Comparison of ENCODE assay signal across 7 cellular contexts in the genomic region with DNA sequence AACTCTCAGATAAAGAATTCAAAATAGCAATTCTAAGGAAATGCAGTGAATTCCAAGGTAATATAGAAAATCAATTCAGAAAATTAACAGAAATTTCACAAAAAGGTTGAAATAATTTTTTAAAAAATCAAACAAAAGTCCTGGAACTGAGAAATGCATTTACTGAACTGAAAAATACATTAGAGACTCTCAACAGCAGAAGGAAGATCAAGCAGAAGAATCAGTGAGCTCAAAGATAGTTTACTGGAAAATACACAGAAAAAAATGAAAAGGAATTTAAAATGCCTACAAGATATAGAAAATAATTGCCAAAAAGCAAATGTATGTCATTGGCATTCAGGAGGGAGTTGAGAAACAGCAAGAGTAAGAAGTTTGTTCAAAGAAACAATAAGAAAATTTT.
"Had no signal": no experiment of that assay in that cellular context is flagged by ENCODE, and none has a peak within 500 bp of the region (broad histone marks: within the 10 kb centered on the region; RNA-seq: fewer than 3 reads in every experiment).

No MANE protein-coding gene starts in this region.

- FAIRE-seq: G401.6, GM12878, GM12891, GM18507, GM19239 had no signal

- H3K4me3 ChIP-seq: GM12878 had no signal

- DNase-seq: GDM1, GF-D8 had no signal

- ATAC-seq: GM12878 had no signal
